1 cellular context compared by ENCODE assay signal in the genomic region with DNA sequence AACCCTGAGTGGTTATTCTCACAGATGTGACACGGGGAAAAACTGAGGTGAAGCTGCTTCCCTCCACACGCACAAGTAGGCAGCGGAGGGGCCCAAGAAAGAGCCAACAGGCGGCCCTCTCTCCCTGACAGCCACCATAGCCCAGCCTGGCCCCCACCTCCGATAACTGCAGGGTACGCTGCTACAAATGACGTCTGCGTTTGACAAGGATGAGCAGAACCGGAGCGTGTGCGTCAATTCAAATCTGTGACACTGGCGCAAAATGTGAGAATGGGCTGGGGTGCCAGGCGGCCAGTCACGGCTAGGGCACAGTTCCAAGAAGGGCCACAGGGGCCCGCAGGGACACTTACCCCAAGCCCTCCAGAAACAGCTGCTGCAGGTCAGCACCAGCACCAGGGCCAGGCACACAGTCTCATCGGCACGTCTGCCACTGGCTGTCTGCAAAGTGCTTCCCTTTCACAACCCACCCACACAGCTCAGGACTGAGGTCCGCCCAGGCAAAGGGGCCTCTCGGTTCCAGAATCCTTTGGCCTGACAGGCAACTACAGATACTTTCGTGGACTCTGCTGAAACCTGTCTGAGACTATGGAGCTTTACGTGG.
TF ChIP-seq lines count a peak whose summit lies in the region.

No MANE protein-coding gene starts in this region.

TF ChIP-seq in GM23338, 12 proteins besides CTCF, POLR2A, EP300 and RAD21:
- TF ChIP-seq EZH2 (IDR thresholded peaks at IDR 0.05; ENCODE audit: low read depth, unreplicated experiment) (no peak), EZH2phosphoT487 (IDR thresholded peaks at IDR 0.05; ENCODE audit: unreplicated experiment) (no peak), POLR2AphosphoS5 (IDR thresholded peaks at IDR 0.05; ENCODE audit: low read depth) (no peak), CREB1 (CRISPR knock-in tag; IDR thresholded peaks at IDR 0.05; ENCODE audit: low read depth) (no peak), NANOG (IDR thresholded peaks at IDR 0.05; ENCODE audit: borderline replicate concordance) (no peak), STAT1 (IDR thresholded peaks at IDR 0.05; ENCODE audit: unreplicated experiment) (no peak), ZNF331 (CRISPR knock-in tag; IDR thresholded peaks at IDR 0.05; ENCODE audit: low read depth) (no peak), ZNF114 (CRISPR knock-in tag; IDR thresholded peaks at IDR 0.05) (no peak)
- TF ChIP-seq, protein P1, sequence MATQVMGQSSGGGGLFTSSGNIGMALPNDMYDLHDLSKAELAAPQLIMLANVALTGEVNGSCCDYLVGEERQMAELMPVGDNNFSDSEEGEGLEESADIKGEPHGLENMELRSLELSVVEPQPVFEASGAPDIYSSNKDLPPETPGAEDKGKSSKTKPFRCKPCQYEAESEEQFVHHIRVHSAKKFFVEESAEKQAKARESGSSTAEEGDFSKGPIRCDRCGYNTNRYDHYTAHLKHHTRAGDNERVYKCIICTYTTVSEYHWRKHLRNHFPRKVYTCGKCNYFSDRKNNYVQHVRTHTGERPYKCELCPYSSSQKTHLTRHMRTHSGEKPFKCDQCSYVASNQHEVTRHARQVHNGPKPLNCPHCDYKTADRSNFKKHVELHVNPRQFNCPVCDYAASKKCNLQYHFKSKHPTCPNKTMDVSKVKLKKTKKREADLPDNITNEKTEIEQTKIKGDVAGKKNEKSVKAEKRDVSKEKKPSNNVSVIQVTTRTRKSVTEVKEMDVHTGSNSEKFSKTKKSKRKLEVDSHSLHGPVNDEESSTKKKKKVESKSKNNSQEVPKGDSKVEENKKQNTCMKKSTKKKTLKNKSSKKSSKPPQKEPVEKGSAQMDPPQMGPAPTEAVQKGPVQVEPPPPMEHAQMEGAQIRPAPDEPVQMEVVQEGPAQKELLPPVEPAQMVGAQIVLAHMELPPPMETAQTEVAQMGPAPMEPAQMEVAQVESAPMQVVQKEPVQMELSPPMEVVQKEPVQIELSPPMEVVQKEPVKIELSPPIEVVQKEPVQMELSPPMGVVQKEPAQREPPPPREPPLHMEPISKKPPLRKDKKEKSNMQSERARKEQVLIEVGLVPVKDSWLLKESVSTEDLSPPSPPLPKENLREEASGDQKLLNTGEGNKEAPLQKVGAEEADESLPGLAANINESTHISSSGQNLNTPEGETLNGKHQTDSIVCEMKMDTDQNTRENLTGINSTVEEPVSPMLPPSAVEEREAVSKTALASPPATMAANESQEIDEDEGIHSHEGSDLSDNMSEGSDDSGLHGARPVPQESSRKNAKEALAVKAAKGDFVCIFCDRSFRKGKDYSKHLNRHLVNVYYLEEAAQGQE (IDR thresholded peaks at IDR 0.05; ENCODE audit: unreplicated experiment) = no peak
- TF ChIP-seq, protein P2, sequence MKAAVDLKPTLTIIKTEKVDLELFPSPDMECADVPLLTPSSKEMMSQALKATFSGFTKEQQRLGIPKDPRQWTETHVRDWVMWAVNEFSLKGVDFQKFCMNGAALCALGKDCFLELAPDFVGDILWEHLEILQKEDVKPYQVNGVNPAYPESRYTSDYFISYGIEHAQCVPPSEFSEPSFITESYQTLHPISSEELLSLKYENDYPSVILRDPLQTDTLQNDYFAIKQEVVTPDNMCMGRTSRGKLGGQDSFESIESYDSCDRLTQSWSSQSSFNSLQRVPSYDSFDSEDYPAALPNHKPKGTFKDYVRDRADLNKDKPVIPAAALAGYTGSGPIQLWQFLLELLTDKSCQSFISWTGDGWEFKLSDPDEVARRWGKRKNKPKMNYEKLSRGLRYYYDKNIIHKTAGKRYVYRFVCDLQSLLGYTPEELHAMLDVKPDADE (IDR thresholded peaks at IDR 0.05) = no peak
- TF ChIP-seq, protein P3, sequence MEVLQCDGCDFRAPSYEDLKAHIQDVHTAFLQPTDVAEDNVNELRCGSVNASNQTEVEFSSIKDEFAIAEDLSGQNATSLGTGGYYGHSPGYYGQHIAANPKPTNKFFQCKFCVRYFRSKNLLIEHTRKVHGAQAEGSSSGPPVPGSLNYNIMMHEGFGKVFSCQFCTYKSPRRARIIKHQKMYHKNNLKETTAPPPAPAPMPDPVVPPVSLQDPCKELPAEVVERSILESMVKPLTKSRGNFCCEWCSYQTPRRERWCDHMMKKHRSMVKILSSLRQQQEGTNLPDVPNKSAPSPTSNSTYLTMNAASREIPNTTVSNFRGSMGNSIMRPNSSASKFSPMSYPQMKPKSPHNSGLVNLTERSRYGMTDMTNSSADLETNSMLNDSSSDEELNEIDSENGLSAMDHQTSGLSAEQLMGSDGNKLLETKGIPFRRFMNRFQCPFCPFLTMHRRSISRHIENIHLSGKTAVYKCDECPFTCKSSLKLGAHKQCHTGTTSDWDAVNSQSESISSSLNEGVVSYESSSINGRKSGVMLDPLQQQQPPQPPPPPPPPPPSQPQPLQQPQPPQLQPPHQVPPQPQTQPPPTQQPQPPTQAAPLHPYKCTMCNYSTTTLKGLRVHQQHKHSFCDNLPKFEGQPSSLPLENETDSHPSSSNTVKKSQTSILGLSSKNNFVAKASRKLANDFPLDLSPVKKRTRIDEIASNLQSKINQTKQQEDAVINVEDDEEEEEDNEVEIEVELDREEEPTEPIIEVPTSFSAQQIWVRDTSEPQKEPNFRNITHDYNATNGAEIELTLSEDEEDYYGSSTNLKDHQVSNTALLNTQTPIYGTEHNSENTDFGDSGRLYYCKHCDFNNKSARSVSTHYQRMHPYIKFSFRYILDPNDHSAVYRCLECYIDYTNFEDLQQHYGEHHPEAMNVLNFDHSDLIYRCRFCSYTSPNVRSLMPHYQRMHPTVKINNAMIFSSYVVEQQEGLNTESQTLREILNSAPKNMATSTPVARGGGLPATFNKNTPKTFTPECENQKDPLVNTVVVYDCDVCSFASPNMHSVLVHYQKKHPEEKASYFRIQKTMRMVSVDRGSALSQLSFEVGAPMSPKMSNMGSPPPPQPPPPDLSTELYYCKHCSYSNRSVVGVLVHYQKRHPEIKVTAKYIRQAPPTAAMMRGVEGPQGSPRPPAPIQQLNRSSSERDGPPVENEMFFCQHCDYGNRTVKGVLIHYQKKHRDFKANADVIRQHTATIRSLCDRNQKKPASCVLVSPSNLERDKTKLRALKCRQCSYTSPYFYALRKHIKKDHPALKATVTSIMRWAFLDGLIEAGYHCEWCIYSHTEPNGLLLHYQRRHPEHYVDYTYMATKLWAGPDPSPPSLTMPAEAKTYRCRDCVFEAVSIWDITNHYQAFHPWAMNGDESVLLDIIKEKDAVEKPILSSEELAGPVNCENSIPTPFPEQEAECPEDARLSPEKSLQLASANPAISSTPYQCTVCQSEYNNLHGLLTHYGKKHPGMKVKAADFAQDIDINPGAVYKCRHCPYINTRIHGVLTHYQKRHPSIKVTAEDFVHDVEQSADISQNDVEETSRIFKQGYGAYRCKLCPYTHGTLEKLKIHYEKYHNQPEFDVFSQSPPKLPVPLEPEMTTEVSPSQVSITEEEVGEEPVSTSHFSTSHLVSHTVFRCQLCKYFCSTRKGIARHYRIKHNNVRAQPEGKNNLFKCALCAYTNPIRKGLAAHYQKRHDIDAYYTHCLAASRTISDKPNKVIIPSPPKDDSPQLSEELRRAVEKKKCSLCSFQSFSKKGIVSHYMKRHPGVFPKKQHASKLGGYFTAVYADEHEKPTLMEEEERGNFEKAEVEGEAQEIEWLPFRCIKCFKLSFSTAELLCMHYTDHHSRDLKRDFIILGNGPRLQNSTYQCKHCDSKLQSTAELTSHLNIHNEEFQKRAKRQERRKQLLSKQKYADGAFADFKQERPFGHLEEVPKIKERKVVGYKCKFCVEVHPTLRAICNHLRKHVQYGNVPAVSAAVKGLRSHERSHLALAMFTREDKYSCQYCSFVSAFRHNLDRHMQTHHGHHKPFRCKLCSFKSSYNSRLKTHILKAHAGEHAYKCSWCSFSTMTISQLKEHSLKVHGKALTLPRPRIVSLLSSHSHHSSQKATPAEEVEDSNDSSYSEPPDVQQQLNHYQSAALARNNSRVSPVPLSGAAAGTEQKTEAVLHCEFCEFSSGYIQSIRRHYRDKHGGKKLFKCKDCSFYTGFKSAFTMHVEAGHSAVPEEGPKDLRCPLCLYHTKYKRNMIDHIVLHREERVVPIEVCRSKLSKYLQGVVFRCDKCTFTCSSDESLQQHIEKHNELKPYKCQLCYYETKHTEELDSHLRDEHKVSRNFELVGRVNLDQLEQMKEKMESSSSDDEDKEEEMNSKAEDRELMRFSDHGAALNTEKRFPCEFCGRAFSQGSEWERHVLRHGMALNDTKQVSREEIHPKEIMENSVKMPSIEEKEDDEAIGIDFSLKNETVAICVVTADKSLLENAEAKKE (CRISPR knock-in tag; IDR thresholded peaks at IDR 0.05) = no peak
